ENCODE assay signal across 1 cellular context in the genomic region with DNA sequence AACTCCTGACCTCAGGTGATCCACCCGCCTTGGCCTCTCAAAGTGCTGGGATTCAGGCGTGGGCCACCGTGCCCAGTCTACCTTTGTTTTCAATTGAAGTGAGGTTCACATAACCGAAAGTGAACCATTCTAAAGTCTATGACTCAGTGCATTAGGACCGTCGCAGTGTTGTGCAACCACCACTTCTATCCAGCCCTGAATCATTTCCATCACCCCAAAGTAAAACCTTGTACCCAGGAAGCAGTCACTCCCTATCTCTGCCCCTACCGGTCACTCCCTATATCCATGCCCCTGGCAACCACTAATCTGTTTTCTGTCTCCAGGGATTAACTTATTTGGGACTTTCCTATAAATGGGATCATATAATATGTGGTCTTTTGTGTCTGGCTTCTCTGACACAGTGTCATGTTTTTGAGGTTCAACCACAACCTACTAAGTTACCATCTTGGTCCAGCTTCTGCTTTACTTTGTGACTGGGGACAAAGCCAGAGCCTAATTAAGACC.
TF ChIP-seq lines count a peak whose summit lies in the region.

No MANE protein-coding gene starts in this region.

TF ChIP-seq in WTC11, 78 proteins besides CTCF, POLR2A, EP300 and RAD21 (continued from another document):
- TF ChIP-seq PRRX2 (CRISPR knock-in tag; IDR thresholded peaks at IDR 0.05) (no peak), CREB1 (CRISPR knock-in tag; IDR thresholded peaks at IDR 0.05) (no peak), TEAD4 (CRISPR knock-in tag; IDR thresholded peaks at IDR 0.05) (no peak), SP1 (CRISPR knock-in tag; conservative IDR thresholded peaks at IDR 0.05) (no peak), ESRRA (CRISPR knock-in tag; IDR thresholded peaks at IDR 0.05; ENCODE audit: borderline replicate concordance) (no peak)
- TF ChIP-seq, protein P1, sequence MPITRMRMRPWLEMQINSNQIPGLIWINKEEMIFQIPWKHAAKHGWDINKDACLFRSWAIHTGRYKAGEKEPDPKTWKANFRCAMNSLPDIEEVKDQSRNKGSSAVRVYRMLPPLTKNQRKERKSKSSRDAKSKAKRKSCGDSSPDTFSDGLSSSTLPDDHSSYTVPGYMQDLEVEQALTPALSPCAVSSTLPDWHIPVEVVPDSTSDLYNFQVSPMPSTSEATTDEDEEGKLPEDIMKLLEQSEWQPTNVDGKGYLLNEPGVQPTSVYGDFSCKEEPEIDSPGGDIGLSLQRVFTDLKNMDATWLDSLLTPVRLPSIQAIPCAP (CRISPR knock-in tag; IDR thresholded peaks at IDR 0.05) = no peak
- TF ChIP-seq, protein P2, sequence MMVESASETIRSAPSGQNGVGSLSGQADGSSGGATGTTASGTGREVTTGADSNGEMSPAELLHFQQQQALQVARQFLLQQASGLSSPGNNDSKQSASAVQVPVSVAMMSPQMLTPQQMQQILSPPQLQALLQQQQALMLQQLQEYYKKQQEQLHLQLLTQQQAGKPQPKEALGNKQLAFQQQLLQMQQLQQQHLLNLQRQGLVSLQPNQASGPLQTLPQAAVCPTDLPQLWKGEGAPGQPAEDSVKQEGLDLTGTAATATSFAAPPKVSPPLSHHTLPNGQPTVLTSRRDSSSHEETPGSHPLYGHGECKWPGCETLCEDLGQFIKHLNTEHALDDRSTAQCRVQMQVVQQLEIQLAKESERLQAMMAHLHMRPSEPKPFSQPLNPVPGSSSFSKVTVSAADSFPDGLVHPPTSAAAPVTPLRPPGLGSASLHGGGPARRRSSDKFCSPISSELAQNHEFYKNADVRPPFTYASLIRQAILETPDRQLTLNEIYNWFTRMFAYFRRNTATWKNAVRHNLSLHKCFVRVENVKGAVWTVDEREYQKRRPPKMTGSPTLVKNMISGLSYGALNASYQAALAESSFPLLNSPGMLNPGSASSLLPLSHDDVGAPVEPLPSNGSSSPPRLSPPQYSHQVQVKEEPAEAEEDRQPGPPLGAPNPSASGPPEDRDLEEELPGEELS (CRISPR knock-in tag; IDR thresholded peaks at IDR 0.05) = no peak
- TF ChIP-seq, protein P3, sequence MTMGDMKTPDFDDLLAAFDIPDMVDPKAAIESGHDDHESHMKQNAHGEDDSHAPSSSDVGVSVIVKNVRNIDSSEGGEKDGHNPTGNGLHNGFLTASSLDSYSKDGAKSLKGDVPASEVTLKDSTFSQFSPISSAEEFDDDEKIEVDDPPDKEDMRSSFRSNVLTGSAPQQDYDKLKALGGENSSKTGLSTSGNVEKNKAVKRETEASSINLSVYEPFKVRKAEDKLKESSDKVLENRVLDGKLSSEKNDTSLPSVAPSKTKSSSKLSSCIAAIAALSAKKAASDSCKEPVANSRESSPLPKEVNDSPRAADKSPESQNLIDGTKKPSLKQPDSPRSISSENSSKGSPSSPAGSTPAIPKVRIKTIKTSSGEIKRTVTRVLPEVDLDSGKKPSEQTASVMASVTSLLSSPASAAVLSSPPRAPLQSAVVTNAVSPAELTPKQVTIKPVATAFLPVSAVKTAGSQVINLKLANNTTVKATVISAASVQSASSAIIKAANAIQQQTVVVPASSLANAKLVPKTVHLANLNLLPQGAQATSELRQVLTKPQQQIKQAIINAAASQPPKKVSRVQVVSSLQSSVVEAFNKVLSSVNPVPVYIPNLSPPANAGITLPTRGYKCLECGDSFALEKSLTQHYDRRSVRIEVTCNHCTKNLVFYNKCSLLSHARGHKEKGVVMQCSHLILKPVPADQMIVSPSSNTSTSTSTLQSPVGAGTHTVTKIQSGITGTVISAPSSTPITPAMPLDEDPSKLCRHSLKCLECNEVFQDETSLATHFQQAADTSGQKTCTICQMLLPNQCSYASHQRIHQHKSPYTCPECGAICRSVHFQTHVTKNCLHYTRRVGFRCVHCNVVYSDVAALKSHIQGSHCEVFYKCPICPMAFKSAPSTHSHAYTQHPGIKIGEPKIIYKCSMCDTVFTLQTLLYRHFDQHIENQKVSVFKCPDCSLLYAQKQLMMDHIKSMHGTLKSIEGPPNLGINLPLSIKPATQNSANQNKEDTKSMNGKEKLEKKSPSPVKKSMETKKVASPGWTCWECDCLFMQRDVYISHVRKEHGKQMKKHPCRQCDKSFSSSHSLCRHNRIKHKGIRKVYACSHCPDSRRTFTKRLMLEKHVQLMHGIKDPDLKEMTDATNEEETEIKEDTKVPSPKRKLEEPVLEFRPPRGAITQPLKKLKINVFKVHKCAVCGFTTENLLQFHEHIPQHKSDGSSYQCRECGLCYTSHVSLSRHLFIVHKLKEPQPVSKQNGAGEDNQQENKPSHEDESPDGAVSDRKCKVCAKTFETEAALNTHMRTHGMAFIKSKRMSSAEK (CRISPR knock-in tag; IDR thresholded peaks at IDR 0.05; ENCODE audit: borderline replicate concordance) = no peak
- TF ChIP-seq, protein P4, sequence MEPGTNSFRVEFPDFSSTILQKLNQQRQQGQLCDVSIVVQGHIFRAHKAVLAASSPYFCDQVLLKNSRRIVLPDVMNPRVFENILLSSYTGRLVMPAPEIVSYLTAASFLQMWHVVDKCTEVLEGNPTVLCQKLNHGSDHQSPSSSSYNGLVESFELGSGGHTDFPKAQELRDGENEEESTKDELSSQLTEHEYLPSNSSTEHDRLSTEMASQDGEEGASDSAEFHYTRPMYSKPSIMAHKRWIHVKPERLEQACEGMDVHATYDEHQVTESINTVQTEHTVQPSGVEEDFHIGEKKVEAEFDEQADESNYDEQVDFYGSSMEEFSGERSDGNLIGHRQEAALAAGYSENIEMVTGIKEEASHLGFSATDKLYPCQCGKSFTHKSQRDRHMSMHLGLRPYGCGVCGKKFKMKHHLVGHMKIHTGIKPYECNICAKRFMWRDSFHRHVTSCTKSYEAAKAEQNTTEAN (CRISPR knock-in tag; IDR thresholded peaks at IDR 0.05) = no peak
- TF ChIP-seq, protein P5, sequence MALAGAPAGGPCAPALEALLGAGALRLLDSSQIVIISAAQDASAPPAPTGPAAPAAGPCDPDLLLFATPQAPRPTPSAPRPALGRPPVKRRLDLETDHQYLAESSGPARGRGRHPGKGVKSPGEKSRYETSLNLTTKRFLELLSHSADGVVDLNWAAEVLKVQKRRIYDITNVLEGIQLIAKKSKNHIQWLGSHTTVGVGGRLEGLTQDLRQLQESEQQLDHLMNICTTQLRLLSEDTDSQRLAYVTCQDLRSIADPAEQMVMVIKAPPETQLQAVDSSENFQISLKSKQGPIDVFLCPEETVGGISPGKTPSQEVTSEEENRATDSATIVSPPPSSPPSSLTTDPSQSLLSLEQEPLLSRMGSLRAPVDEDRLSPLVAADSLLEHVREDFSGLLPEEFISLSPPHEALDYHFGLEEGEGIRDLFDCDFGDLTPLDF (CRISPR knock-in tag; IDR thresholded peaks at IDR 0.05) = no peak
- TF ChIP-seq, protein P6, sequence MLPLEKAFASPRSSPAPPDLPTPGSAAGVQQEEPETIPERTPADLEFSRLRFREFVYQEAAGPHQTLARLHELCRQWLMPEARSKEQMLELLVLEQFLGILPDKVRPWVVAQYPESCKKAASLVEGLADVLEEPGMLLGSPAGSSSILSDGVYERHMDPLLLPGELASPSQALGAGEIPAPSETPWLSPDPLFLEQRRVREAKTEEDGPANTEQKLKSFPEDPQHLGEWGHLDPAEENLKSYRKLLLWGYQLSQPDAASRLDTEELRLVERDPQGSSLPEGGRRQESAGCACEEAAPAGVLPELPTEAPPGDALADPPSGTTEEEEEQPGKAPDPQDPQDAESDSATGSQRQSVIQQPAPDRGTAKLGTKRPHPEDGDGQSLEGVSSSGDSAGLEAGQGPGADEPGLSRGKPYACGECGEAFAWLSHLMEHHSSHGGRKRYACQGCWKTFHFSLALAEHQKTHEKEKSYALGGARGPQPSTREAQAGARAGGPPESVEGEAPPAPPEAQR (CRISPR knock-in tag; IDR thresholded peaks at IDR 0.05) = no peak
